Comparison of ENCODE assay signal across 8 cellular contexts in genomic region chr16:27795992-27796614, GRCh38.
DNase-seq lines count a peak whose midpoint lies in the region; ATAC-seq and TF ChIP-seq lines count a peak whose summit lies in the region.

No MANE protein-coding gene starts in this region.

- no peak overlapping the region for H3K27ac Mint-ChIP-seq in activated CD4-positive, alpha-beta T cell treated with anti-CD3 and anti-CD28 coated beads for 36 hours

- intact Hi-C loops in activated CD4-positive, alpha-beta T cell treated with anti-CD3 and anti-CD28 coated beads for 36 hours (cut with DNase I, micrococcal nuclease), result no loop called here

- H3K9me3 Mint-ChIP-seq in activated CD4-positive, alpha-beta T cell treated with anti-CD3 and anti-CD28 coated beads for 36 hours (ENCODE audit: low read depth), result no peaks in the 10 kb centered on the region

- peak; percentile 56 for DNase-seq in activated CD4-positive, alpha-beta T cell treated with anti-CD3 and anti-CD28 coated beads for 36 hours
- no peak for DNase-seq in activated CD4-positive, alpha-beta T cell treated with anti-CD3 and anti-CD28 coated beads for 1 hour
- DNase-seq in SJCRH30 (peak; percentile 71 to 78), fibroblast of pulmonary artery (ENCODE audit: low read depth) (peak; percentile 56), cerebellar nuclear complex (lab: John Stamatoyannopoulos, UW) (no peak), SKM-1 (lab: John Stamatoyannopoulos, UW; ENCODE audit: unreplicated experiment) (no peak), occipital lobe (lab: John Stamatoyannopoulos, UW) (no peak)
- DNase-seq in stimulated activated CD4-positive, alpha-beta T cell treated with anti-CD3 and anti-CD28 coated beads, Interleukin-2, amount 100 ng/mL, for 24 hours, result peak; percentile 26 to 38

- H3K36me3 ChIP-seq in SJCRH30, result no peaks in the 10 kb centered on the region

- no peak overlapping the region for H3K27ac ChIP-seq in SJCRH30

- POLR2A ChIA-PET in activated CD4-positive, alpha-beta T cell treated with anti-CD3 and anti-CD28 coated beads for 36 hours (lab: Charles Lee), result no interaction called here

- no peaks in the 10 kb centered on the region for H3K27me3 ChIP-seq in SJCRH30

- H3K27me3 Mint-ChIP-seq in activated CD4-positive, alpha-beta T cell treated with anti-CD3 and anti-CD28 coated beads for 36 hours, result peaks cover 10% of the 10 kb centered on the region

- no peak for TF ChIP-seq CTCF in fibroblast of pulmonary artery (IDR thresholded peaks at IDR 0.05; ENCODE audit: low read length, missing control alignments)

- no peaks in the 10 kb centered on the region for H3K9me3 ChIP-seq in SJCRH30 (replicated peaks)

- CTCF ChIA-PET in activated CD4-positive, alpha-beta T cell treated with anti-CD3 and anti-CD28 coated beads for 36 hours (lab: Charles Lee), result interaction anchor here (0.6 kb wide), 1 partner anchor 21 kb away, joined by 3 read pairs; no protein-coding TSS in a partner anchor

- H3K4me1 Mint-ChIP-seq in activated CD4-positive, alpha-beta T cell treated with anti-CD3 and anti-CD28 coated beads for 36 hours, result no peaks in the 10 kb centered on the region

- no peak overlapping the region for H3K4me3 ChIP-seq in SJCRH30
- H3K4me3 ChIP-seq in fibroblast of pulmonary artery (replicated peaks; ENCODE audit: low read depth, low read length), result no peak overlapping the region

- H3K4me3 Mint-ChIP-seq in activated CD4-positive, alpha-beta T cell treated with anti-CD3 and anti-CD28 coated beads for 36 hours, result no peak overlapping the region

- ATAC-seq in activated CD4-positive, alpha-beta T cell treated with anti-CD3 and anti-CD28 coated beads for 36 hours, result no peak

- H3K4me1 ChIP-seq in SJCRH30, result no peaks in the 10 kb centered on the region

- H3K36me3 Mint-ChIP-seq in activated CD4-positive, alpha-beta T cell treated with anti-CD3 and anti-CD28 coated beads for 36 hours (ENCODE audit: low read depth), result no peaks in the 10 kb centered on the region

Comparison
In these comparisons a context has a peak if more than half of its experiments do, and no peak if none do; other contexts are left out.
1. DNase-seq: peak in activated CD4-positive, alpha-beta T cell treated with anti-CD3 and anti-CD28 coated beads for 36 hours (single experiment), SJCRH30 (2 of 2), fibroblast of pulmonary artery (single experiment) and stimulated activated CD4-positive, alpha-beta T cell treated with anti-CD3 and anti-CD28 coated beads, Interleukin-2, amount 100 ng/mL, for 24 hours (2 of 2); none in activated CD4-positive, alpha-beta T cell treated with anti-CD3 and anti-CD28 coated beads for 1 hour (single experiment), cerebellar nuclear complex (0 of 2), SKM-1 (single experiment) and occipital lobe (single experiment).